ENCODE assay signal across 10 cellular contexts in the genomic region with DNA sequence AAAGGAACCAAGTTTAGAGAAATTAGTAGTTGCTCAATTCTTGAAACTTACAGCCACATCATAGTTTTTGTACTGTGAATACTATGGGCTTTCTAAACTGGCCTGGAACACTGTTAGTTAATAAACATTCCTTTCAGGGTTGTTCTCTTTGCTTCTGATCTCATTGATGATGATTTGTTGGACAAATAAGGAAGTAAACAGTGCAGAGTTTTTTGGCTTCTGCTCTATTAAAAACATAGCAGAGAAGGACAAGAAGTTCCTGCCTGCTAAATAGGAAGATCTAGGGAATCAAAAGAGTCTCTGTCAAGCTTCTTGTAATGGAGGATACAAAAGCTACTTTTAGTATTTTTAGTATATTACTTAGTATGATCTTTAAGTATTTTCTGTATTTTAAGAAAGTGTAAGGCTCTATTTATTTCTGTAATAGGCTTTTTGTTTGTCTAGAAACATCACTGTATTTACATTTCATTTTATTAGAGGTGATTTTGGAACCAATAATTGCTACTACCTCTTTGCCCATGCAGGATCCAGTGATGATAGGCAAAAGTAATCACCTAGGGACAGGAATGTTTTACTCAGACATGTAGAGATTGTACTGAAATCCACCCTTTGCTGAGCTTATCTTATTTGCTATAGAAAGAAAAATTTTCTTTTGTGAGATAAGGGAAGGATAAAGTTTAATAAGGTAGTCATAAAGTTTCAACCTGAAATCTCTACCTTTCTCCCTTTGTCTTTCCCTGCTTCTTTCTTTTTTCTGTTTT.
DNase-seq lines count a peak whose midpoint lies in the region; ATAC-seq and TF ChIP-seq lines count a peak whose summit lies in the region.
"Had no signal": no experiment of that assay in that cellular context is flagged by ENCODE, and none has a peak within 500 bp of the region (broad histone marks: within the 10 kb centered on the region; RNA-seq: fewer than 3 reads in every experiment).

No MANE protein-coding gene starts in this region.

- H3K4me3 ChIP-seq in IMR-90 (ENCODE audit: insufficient read depth, low read depth, low read length): no peak overlapping the region
- H3K4me3 ChIP-seq in thoracic aorta: no peak overlapping the region
- H3K4me3 ChIP-seq: ovary had no signal

- H3K27ac Mint-ChIP-seq in central memory CD8-positive, alpha-beta T cell (ENCODE audit: low read depth): peak overlapping the region; percentile 49

- peaks cover 18% of the 10 kb centered on the region for H3K36me3 Mint-ChIP-seq in central memory CD8-positive, alpha-beta T cell (ENCODE audit: insufficient read depth)

- in situ Hi-C loops in IMR-90 (cut with MboI; ENCODE audit: low sequenced_read_pairs): no loop called here

- BruUV-seq in IMR-90 (replicated peaks; lab: Mats Ljungman, UMichigan): no TSS peak

- H3K79me1 ChIP-seq in IMR-90 (ENCODE audit: low read depth in 1 of 2, low read length in 2 of 2): peaks cover 11 to 25% of the 10 kb centered on the region in 2 experiments

- no peak overlapping the region for H2BK20ac ChIP-seq in IMR-90 (ENCODE audit: low read depth, low read length)

- H3K18ac ChIP-seq in IMR-90 (ENCODE audit: low read depth, low read length): no peak overlapping the region; the same call in 1 of the 2 replicates

- no peak overlapping the region for H3K4me3 Mint-ChIP-seq in central memory CD8-positive, alpha-beta T cell

- H3K27ac ChIP-seq in IMR-90 (ENCODE audit: insufficient read depth, low read length): no peak overlapping the region
- peak overlapping the region; percentile 41 for H3K27ac ChIP-seq in layer of hippocampus (ENCODE audit: low read depth, low read length)
- H3K27ac ChIP-seq in thoracic aorta: peak overlapping the region; percentile 31 to 69
- H3K27ac ChIP-seq: ovary had no signal

- H3K4me1 ChIP-seq in IMR-90 (ENCODE audit: control insufficient read depth, insufficient read depth, low read length): no peaks in the 10 kb centered on the region
- peaks cover 17% of the 10 kb centered on the region in 2 donors for H3K4me1 ChIP-seq in thoracic aorta (ENCODE audit: control insufficient read depth in 1 of 2, low read depth in 2 of 2)

- no peak overlapping the region for H3K9ac ChIP-seq in IMR-90 (ENCODE audit: low read depth, low read length)

- H3K36me3 ChIP-seq in IMR-90 (ENCODE audit: control insufficient read depth, insufficient read depth, low read length) (peaks cover 9% of the 10 kb centered on the region), thoracic aorta (peaks cover 11% of the 10 kb centered on the region)
- H3K36me3 ChIP-seq: ovary had no signal

- intact Hi-C loops in IMR-90 (cut with micrococcal nuclease): no loop called here

- H4K91ac ChIP-seq in IMR-90 (ENCODE audit: insufficient read depth, low read depth, low read length): no peak overlapping the region

- H3K4ac ChIP-seq in IMR-90 (ENCODE audit: low read depth, low read length): no peak overlapping the region

- no peak overlapping the region for H2AK5ac ChIP-seq in IMR-90 (ENCODE audit: low read depth, low read length)

- peaks cover 28% of the 10 kb centered on the region for H3K4me1 Mint-ChIP-seq in central memory CD8-positive, alpha-beta T cell

- H2AFZ ChIP-seq in IMR-90 (replicated peaks; ENCODE audit: low read length, poor library complexity): no peak overlapping the region

- no peak overlapping the region for H3K4me2 ChIP-seq in IMR-90 (ENCODE audit: low read depth, low read length)

- no peak overlapping the region for H3K23ac ChIP-seq in IMR-90 (ENCODE audit: low read depth, low read length)

- H3K9me3 Mint-ChIP-seq in central memory CD8-positive, alpha-beta T cell: no peaks in the 10 kb centered on the region

- CTCF ChIA-PET in IMR-90 (lab: Yijun Ruan, JAX): no interaction called here

- H4K8ac ChIP-seq in IMR-90 (ENCODE audit: low read depth in 2 of 2, low read length in 2 of 2): no peak overlapping the region

- no peak for TF ChIP-seq POLR2A in IMR-90 (IDR thresholded peaks at IDR 0.05; ENCODE audit: low read depth, low read length)

- H3K14ac ChIP-seq in IMR-90 (replicated peaks; ENCODE audit: low read depth, low read length): no peak overlapping the region

- H4K20me1 ChIP-seq in IMR-90 (ENCODE audit: insufficient read depth, low read length): no peaks in the 10 kb centered on the region

- H3K9me3 ChIP-seq in IMR-90 (ENCODE audit: control insufficient read depth, insufficient read depth, low read length) (no peaks in the 10 kb centered on the region), thoracic aorta (peaks cover 6% of the 10 kb centered on the region)
- H3K9me3 ChIP-seq: ovary had no signal

- no peak overlapping the region for H2AK9ac ChIP-seq in IMR-90 (replicated peaks; ENCODE audit: low read depth, low read length, poor library complexity)

- peak; percentile 84 for ATAC-seq in IMR-90 (ENCODE audit: low read depth)
- ATAC-seq in central memory CD8-positive, alpha-beta T cell (replicated peaks; ENCODE audit: extremely low read depth, poor library complexity, severe bottlenecking): no peak
- ATAC-seq in thoracic aorta (ENCODE audit: insufficient number of reproducible peaks, low FRiP score, low read depth): peak; percentile 69
- no peak for ATAC-seq in GM21825 (IDR thresholded peaks at IDR 0.05; ENCODE audit: unreplicated experiment)

- dilution Hi-C loops in IMR-90 (cut with HindIII; ENCODE audit: low sequenced_read_pairs, unreplicated experiment): no loop called here

- no peak for TF ChIP-seq CTCF in IMR-90 (conservative IDR thresholded peaks at IDR 0.05; ENCODE audit: low read depth, low read length)
- TF ChIP-seq CTCF in thoracic aorta (IDR thresholded peaks at IDR 0.05): no peak

- no peaks in the 10 kb centered on the region for H3K9me1 ChIP-seq in IMR-90 (ENCODE audit: insufficient read depth, low read length)

- H3K27me3 ChIP-seq in IMR-90 (ENCODE audit: control insufficient read depth, insufficient read depth, low read length) (no peaks in the 10 kb centered on the region), layer of hippocampus (ENCODE audit: control insufficient read depth, insufficient read depth, low read length) (no peaks in the 10 kb centered on the region), thoracic aorta (replicated peaks; ENCODE audit: insufficient read depth) (no peaks in the 10 kb centered on the region)
- H3K27me3 ChIP-seq: ovary had no signal

- H2BK5ac ChIP-seq in IMR-90 (ENCODE audit: low read depth, low read length, poor library complexity, severe bottlenecking): no peak overlapping the region

- H2BK120ac ChIP-seq in IMR-90 (ENCODE audit: low read depth, low read length): no peak overlapping the region

- no peak overlapping the region for H3K56ac ChIP-seq in IMR-90 (ENCODE audit: extremely low read depth, insufficient read depth, low read length)

- DNase-seq in IMR-90 (peak; percentile 23), thoracic aorta (ENCODE audit: low spot score) (no peak), SHP77 treated with DMSO at 0.1 percent for 48 hours (lab: John Stamatoyannopoulos, UW) (no peak), NCI-H1694 treated with DMSO at 0.1 percent for 48 hours (lab: John Stamatoyannopoulos, UW) (no peak)
- no peak for DNase-seq in central memory CD8-positive, alpha-beta T cell (ENCODE audit: low spot score in 2 of 2)
- no peak for DNase-seq in activated naive CD4-positive, alpha-beta T cell treated with anti-CD3 and anti-CD28 coated beads, Interleukin-2, amount 50 U/mL, for 16 hours
- DNase-seq: NCI-H146, ovary had no signal

- no peak overlapping the region for H2BK15ac ChIP-seq in IMR-90 (ENCODE audit: low read depth, low read length)

- no peak for TF ChIP-seq RAD21 in IMR-90 (IDR thresholded peaks at IDR 0.05; ENCODE audit: low read length)

- no peak overlapping the region for H4K5ac ChIP-seq in IMR-90 (ENCODE audit: low read depth, low read length)

- POLR2A ChIA-PET in IMR-90 (lab: Charles Lee; ENCODE audit: unreplicated experiment): no interaction called here

- no peaks in the 10 kb centered on the region for H3K27me3 Mint-ChIP-seq in central memory CD8-positive, alpha-beta T cell

TF ChIP-seq in IMR-90, 13 proteins besides CTCF, POLR2A, EP300 and RAD21:
- no peak for TF ChIP-seq MAFK (IDR thresholded peaks at IDR 0.05; ENCODE audit: low read depth, low read length)
- TF ChIP-seq, protein P1, sequence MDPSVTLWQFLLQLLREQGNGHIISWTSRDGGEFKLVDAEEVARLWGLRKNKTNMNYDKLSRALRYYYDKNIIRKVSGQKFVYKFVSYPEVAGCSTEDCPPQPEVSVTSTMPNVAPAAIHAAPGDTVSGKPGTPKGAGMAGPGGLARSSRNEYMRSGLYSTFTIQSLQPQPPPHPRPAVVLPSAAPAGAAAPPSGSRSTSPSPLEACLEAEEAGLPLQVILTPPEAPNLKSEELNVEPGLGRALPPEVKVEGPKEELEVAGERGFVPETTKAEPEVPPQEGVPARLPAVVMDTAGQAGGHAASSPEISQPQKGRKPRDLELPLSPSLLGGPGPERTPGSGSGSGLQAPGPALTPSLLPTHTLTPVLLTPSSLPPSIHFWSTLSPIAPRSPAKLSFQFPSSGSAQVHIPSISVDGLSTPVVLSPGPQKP (IDR thresholded peaks at IDR 0.05; ENCODE audit: borderline replicate concordance, low read depth, low read length): no peak
- no peak for TF ChIP-seq RCOR1 (IDR thresholded peaks at IDR 0.05; ENCODE audit: insufficient replicate concordance, low read length)
- TF ChIP-seq FOS (IDR thresholded peaks at IDR 0.05; ENCODE audit: low read depth, low read length): no peak
- TF ChIP-seq RFX5 (IDR thresholded peaks at IDR 0.05; ENCODE audit: low read depth, low read length): no peak
- TF ChIP-seq BHLHE40 (IDR thresholded peaks at IDR 0.05; ENCODE audit: low read depth, low read length): no peak
- no peak for TF ChIP-seq SMC3 (IDR thresholded peaks at IDR 0.05; ENCODE audit: low read depth, low read length)
- TF ChIP-seq, protein P2, sequence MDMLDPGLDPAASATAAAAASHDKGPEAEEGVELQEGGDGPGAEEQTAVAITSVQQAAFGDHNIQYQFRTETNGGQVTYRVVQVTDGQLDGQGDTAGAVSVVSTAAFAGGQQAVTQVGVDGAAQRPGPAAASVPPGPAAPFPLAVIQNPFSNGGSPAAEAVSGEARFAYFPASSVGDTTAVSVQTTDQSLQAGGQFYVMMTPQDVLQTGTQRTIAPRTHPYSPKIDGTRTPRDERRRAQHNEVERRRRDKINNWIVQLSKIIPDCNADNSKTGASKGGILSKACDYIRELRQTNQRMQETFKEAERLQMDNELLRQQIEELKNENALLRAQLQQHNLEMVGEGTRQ (IDR thresholded peaks at IDR 0.05; ENCODE audit: low read depth, low read length): no peak
- no peak for TF ChIP-seq NFE2L2 (IDR thresholded peaks at IDR 0.05; ENCODE audit: low read depth, low read length)
- no peak for TF ChIP-seq CEBPB (IDR thresholded peaks at IDR 0.05; ENCODE audit: low read depth, low read length)
- TF ChIP-seq MAZ (IDR thresholded peaks at IDR 0.05; ENCODE audit: borderline replicate concordance, low read depth, low read length): no peak
- no peak for TF ChIP-seq MXI1 (IDR thresholded peaks at IDR 0.05; ENCODE audit: borderline replicate concordance, low read depth, low read length)

Comparison
In these comparisons a context has a peak if more than half of its experiments do, and no peak if none do; other contexts are left out.
1. ATAC-seq: peak in IMR-90 (single experiment) and thoracic aorta (single experiment); none in central memory CD8-positive, alpha-beta T cell (single experiment) and GM21825 (single experiment).